In genomic region chr12:7018350-7019042, GRCh38 we compare ENCODE assay signal across 1 cellular context.
TF ChIP-seq lines count a peak whose summit lies in the region.

Gene LPCAT3 (minus strand): TSS chr12:7018476. CDS start chr12:7018424, 52 bp downstream.

TF ChIP-seq in WTC11, 78 proteins besides CTCF, POLR2A, EP300 and RAD21 (continued from another document):
- TF ChIP-seq, protein P1, sequence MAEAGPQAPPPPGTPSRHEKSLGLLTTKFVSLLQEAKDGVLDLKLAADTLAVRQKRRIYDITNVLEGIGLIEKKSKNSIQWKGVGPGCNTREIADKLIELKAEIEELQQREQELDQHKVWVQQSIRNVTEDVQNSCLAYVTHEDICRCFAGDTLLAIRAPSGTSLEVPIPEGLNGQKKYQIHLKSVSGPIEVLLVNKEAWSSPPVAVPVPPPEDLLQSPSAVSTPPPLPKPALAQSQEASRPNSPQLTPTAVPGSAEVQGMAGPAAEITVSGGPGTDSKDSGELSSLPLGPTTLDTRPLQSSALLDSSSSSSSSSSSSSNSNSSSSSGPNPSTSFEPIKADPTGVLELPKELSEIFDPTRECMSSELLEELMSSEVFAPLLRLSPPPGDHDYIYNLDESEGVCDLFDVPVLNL (CRISPR knock-in tag; IDR thresholded peaks at IDR 0.05; ENCODE audit: borderline replicate concordance, low read depth): no peak
- no peak for TF ChIP-seq ZNF263 (CRISPR knock-in tag; IDR thresholded peaks at IDR 0.05; ENCODE audit: low read depth)
- TF ChIP-seq NFYB (CRISPR knock-in tag; conservative IDR thresholded peaks at IDR 0.05; ENCODE audit: low read depth): peak; percentile 80
- TF ChIP-seq CREM (CRISPR knock-in tag; IDR thresholded peaks at IDR 0.05): 0 out of 2 replicates have a peak, but pooled peaks have one; percentile 36
- TF ChIP-seq, protein P2, sequence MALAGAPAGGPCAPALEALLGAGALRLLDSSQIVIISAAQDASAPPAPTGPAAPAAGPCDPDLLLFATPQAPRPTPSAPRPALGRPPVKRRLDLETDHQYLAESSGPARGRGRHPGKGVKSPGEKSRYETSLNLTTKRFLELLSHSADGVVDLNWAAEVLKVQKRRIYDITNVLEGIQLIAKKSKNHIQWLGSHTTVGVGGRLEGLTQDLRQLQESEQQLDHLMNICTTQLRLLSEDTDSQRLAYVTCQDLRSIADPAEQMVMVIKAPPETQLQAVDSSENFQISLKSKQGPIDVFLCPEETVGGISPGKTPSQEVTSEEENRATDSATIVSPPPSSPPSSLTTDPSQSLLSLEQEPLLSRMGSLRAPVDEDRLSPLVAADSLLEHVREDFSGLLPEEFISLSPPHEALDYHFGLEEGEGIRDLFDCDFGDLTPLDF (CRISPR knock-in tag; IDR thresholded peaks at IDR 0.05): no peak
- TF ChIP-seq, protein P3, sequence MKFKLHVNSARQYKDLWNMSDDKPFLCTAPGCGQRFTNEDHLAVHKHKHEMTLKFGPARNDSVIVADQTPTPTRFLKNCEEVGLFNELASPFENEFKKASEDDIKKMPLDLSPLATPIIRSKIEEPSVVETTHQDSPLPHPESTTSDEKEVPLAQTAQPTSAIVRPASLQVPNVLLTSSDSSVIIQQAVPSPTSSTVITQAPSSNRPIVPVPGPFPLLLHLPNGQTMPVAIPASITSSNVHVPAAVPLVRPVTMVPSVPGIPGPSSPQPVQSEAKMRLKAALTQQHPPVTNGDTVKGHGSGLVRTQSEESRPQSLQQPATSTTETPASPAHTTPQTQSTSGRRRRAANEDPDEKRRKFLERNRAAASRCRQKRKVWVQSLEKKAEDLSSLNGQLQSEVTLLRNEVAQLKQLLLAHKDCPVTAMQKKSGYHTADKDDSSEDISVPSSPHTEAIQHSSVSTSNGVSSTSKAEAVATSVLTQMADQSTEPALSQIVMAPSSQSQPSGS (CRISPR knock-in tag; IDR thresholded peaks at IDR 0.05; ENCODE audit: borderline replicate concordance, low read depth): no peak
- TF ChIP-seq HMGA2 (CRISPR knock-in tag; IDR thresholded peaks at IDR 0.05): no peak
- TF ChIP-seq FOXK1 (CRISPR knock-in tag; IDR thresholded peaks at IDR 0.05): 0 out of 2 replicates have a peak, but pooled peaks have one; percentile 19
- no peak for TF ChIP-seq IRF2 (CRISPR knock-in tag; IDR thresholded peaks at IDR 0.05; ENCODE audit: borderline replicate concordance, low read depth)
- TF ChIP-seq, protein P4, sequence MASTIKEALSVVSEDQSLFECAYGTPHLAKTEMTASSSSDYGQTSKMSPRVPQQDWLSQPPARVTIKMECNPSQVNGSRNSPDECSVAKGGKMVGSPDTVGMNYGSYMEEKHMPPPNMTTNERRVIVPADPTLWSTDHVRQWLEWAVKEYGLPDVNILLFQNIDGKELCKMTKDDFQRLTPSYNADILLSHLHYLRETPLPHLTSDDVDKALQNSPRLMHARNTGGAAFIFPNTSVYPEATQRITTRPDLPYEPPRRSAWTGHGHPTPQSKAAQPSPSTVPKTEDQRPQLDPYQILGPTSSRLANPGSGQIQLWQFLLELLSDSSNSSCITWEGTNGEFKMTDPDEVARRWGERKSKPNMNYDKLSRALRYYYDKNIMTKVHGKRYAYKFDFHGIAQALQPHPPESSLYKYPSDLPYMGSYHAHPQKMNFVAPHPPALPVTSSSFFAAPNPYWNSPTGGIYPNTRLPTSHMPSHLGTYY (CRISPR knock-in tag; IDR thresholded peaks at IDR 0.05): no peak
- no peak for TF ChIP-seq ZNF416 (CRISPR knock-in tag; IDR thresholded peaks at IDR 0.05)
- TF ChIP-seq, protein P5, sequence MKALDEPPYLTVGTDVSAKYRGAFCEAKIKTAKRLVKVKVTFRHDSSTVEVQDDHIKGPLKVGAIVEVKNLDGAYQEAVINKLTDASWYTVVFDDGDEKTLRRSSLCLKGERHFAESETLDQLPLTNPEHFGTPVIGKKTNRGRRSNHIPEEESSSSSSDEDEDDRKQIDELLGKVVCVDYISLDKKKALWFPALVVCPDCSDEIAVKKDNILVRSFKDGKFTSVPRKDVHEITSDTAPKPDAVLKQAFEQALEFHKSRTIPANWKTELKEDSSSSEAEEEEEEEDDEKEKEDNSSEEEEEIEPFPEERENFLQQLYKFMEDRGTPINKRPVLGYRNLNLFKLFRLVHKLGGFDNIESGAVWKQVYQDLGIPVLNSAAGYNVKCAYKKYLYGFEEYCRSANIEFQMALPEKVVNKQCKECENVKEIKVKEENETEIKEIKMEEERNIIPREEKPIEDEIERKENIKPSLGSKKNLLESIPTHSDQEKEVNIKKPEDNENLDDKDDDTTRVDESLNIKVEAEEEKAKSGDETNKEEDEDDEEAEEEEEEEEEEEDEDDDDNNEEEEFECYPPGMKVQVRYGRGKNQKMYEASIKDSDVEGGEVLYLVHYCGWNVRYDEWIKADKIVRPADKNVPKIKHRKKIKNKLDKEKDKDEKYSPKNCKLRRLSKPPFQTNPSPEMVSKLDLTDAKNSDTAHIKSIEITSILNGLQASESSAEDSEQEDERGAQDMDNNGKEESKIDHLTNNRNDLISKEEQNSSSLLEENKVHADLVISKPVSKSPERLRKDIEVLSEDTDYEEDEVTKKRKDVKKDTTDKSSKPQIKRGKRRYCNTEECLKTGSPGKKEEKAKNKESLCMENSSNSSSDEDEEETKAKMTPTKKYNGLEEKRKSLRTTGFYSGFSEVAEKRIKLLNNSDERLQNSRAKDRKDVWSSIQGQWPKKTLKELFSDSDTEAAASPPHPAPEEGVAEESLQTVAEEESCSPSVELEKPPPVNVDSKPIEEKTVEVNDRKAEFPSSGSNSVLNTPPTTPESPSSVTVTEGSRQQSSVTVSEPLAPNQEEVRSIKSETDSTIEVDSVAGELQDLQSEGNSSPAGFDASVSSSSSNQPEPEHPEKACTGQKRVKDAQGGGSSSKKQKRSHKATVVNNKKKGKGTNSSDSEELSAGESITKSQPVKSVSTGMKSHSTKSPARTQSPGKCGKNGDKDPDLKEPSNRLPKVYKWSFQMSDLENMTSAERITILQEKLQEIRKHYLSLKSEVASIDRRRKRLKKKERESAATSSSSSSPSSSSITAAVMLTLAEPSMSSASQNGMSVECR (CRISPR knock-in tag; IDR thresholded peaks at IDR 0.05; ENCODE audit: borderline replicate concordance): peak; percentile 60; the same call in 1 of the 2 replicates
- TF ChIP-seq FOXP4 (CRISPR knock-in tag; IDR thresholded peaks at IDR 0.05): no peak
- TF ChIP-seq, protein P6, sequence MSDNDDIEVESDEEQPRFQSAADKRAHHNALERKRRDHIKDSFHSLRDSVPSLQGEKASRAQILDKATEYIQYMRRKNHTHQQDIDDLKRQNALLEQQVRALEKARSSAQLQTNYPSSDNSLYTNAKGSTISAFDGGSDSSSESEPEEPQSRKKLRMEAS (CRISPR knock-in tag; IDR thresholded peaks at IDR 0.05): peak; percentile 51; the same call in 1 of the 2 replicates
- TF ChIP-seq AFF4 (CRISPR knock-in tag; IDR thresholded peaks at IDR 0.05; ENCODE audit: borderline replicate concordance): no peak
- no peak for TF ChIP-seq ATF6 (CRISPR knock-in tag; IDR thresholded peaks at IDR 0.05)
TF ChIP-seq in WTC11: peak in this region for 12.
